Comparison of ENCODE assay signal across 8 cellular contexts in genomic region chr6:44387346-44388134, GRCh38. TPM values are rescaled to one million over a fixed set of nuclear protein-coding genes. Genes with fewer than 3 reads are reported as not detected.
DNase-seq lines count a peak whose midpoint lies in the region; ATAC-seq and TF ChIP-seq lines count a peak whose summit lies in the region.

Gene CDC5L (plus strand): TSS chr6:44387706. CDS start chr6:44387824, 118 bp downstream.

- H3K27ac Mint-ChIP-seq in activated naive CD4-positive, alpha-beta T cell treated with anti-CD3 and anti-CD28 coated beads, Interleukin-2, amount 50 U/mL, for 24 hours = peak within 1 kb of the TSS; percentile 98

- peak within 1 kb of the TSS; percentile 97 for H3K27ac ChIP-seq in suprapubic skin

- ATAC-seq in HG02571 (IDR thresholded peaks at IDR 0.05; ENCODE audit: unreplicated experiment) (peak; percentile 83), SK-N-SH treated with all-trans-retinoic acid at 6 μM for 48 hours (peak; percentile 91)

- TF ChIP-seq POLR2A in suprapubic skin (IDR thresholded peaks at IDR 0.05) = peak; percentile 40 to 88

- no peak for TF ChIP-seq EP300 in suprapubic skin (IDR thresholded peaks at IDR 0.05)

- H3K4me3 ChIP-seq in suprapubic skin = peak within 1 kb of the TSS; percentile 95

- no peaks in the 10 kb centered on the region for H3K9me3 Mint-ChIP-seq in activated naive CD4-positive, alpha-beta T cell treated with anti-CD3 and anti-CD28 coated beads, Interleukin-2, amount 50 U/mL, for 24 hours

- DNase-seq in GM04504 (ENCODE audit: low read depth) = peak; percentile 97
- DNase-seq in NCI-H1092 (lab: John Stamatoyannopoulos, UW) = peak; percentile 99
- peak; percentile 94 for DNase-seq in globus pallidus (ENCODE audit: low spot score)
- peak; percentile 25 to 96 (median 89) for DNase-seq in nucleus accumbens (lab: John Stamatoyannopoulos, UW)
- peak; percentile 97 to 98 for DNase-seq in suprapubic skin (ENCODE audit: low spot score in 2 of 2)

- peak within 1 kb of the TSS; percentile 94 for H3K4me3 Mint-ChIP-seq in activated naive CD4-positive, alpha-beta T cell treated with anti-CD3 and anti-CD28 coated beads, Interleukin-2, amount 50 U/mL, for 24 hours

- H3K4me1 Mint-ChIP-seq in activated naive CD4-positive, alpha-beta T cell treated with anti-CD3 and anti-CD28 coated beads, Interleukin-2, amount 50 U/mL, for 24 hours = peaks cover 49% of the 10 kb centered on the region

- peaks cover 14% of the 10 kb centered on the region for H3K36me3 Mint-ChIP-seq in activated naive CD4-positive, alpha-beta T cell treated with anti-CD3 and anti-CD28 coated beads, Interleukin-2, amount 50 U/mL, for 24 hours

- no peaks in the 10 kb centered on the region for H3K27me3 Mint-ChIP-seq in activated naive CD4-positive, alpha-beta T cell treated with anti-CD3 and anti-CD28 coated beads, Interleukin-2, amount 50 U/mL, for 24 hours

- no peak for TF ChIP-seq CTCF in suprapubic skin (IDR thresholded peaks at IDR 0.05)

- H3K27me3 ChIP-seq in suprapubic skin = no peaks in the 10 kb centered on the region

- peaks cover 24% of the 10 kb centered on the region for H3K4me1 ChIP-seq in suprapubic skin

- H3K9me3 ChIP-seq in suprapubic skin = no peaks in the 10 kb centered on the region

- H3K36me3 ChIP-seq in suprapubic skin = peaks cover 13% of the 10 kb centered on the region

- 0% methylated on average over 38 of the region's 56 CpGs for WGBS in suprapubic skin

TF ChIP-seq in SK-N-SH treated with all-trans-retinoic acid at 6 μM for 48 hours, 23 proteins besides CTCF, POLR2A, EP300 and RAD21:
- TF ChIP-seq OSR1 (CRISPR knock-in tag; IDR thresholded peaks at IDR 0.05) (no peak), CREB5 (CRISPR knock-in tag; IDR thresholded peaks at IDR 0.05; ENCODE audit: low read depth) (0 out of 2 replicates have a peak, but pooled peaks have one; percentile 1)

RNA-seq across cellular contexts. Expression of gene CDC5L, which starts in this region (rescaled TPM):
- total RNA-seq in suprapubic skin = 10 to 100 TPM; 12.3 to 16.6 (median 15.4) TPM

Comparison
In these comparisons a context has a peak if more than half of its experiments do, and no peak if none do; other contexts are left out.
1. Peak in every context shown above with its lines: DNase-seq, ATAC-seq, H3K4me3 ChIP-seq and H3K27ac ChIP-seq.